Comparison of ENCODE assay signal across 9 cellular contexts in genomic region chr1:29121951-29122661, GRCh38. TPM values are rescaled to one million over a fixed set of nuclear protein-coding genes. Genes with fewer than 3 reads are reported as not detected.
DNase-seq lines count a peak whose midpoint lies in the region; ATAC-seq, FAIRE-seq and TF ChIP-seq lines count a peak whose summit lies in the region.
"Had no signal": no experiment of that assay in that cellular context is flagged by ENCODE, and none has a peak within 500 bp of the region (broad histone marks: within the 10 kb centered on the region; RNA-seq: fewer than 3 reads in every experiment).

No MANE protein-coding gene starts in this region.

- peaks cover 35% of the 10 kb centered on the region for H3K27me3 Mint-ChIP-seq in activated CD4-positive, alpha-beta T cell treated with anti-CD3 and anti-CD28 coated beads, Interleukin-2, amount 10 ng/mL, durations not matched to agents 7 days and 5 days

- no peaks in the 10 kb centered on the region for H3K36me3 ChIP-seq in body of pancreas (replicated peaks in 1 of 2; ENCODE audit: insufficient read depth in 1 of 2, low read depth in 2 of 2)
- no peaks in the 10 kb centered on the region for H3K36me3 ChIP-seq in kidney (ENCODE audit: control insufficient read depth in 1 of 2, insufficient read depth in 2 of 2, low read length in 2 of 2)
- H3K36me3 ChIP-seq in testis (ENCODE audit: low read depth, missing control alignments) = no peaks in the 10 kb centered on the region

- POLR2A ChIA-PET in activated CD4-positive, alpha-beta T cell treated with anti-CD3 and anti-CD28 coated beads, Interleukin-2, amount 10 ng/mL, durations not matched to agents 7 days and 5 days (lab: Charles Lee) = interaction anchor here (0.5 kb wide), 1 partner anchor 480 kb away, joined by 5 read pairs; no protein-coding TSS in a partner anchor

- no peak for TF ChIP-seq CTCF in body of pancreas (IDR thresholded peaks at IDR 0.05)
- no peak for TF ChIP-seq CTCF in kidney (IDR thresholded peaks at IDR 0.05; ENCODE audit: borderline replicate concordance, extremely low read depth, insufficient read depth)
- no peak for TF ChIP-seq CTCF in testis (IDR thresholded peaks at IDR 0.05)

- no peak overlapping the region for H3K27ac Mint-ChIP-seq in activated CD4-positive, alpha-beta T cell treated with anti-CD3 and anti-CD28 coated beads, Interleukin-2, amount 10 ng/mL, durations not matched to agents 7 days and 5 days

- H3K9me3 Mint-ChIP-seq in activated CD4-positive, alpha-beta T cell treated with anti-CD3 and anti-CD28 coated beads, Interleukin-2, amount 10 ng/mL, durations not matched to agents 7 days and 5 days = no peaks in the 10 kb centered on the region

- H3K4me1 Mint-ChIP-seq in activated CD4-positive, alpha-beta T cell treated with anti-CD3 and anti-CD28 coated beads, Interleukin-2, amount 10 ng/mL, durations not matched to agents 7 days and 5 days = peaks cover 9% of the 10 kb centered on the region

- H3K4me1 ChIP-seq in body of pancreas = peaks cover 35% of the 10 kb centered on the region
- H3K4me1 ChIP-seq in kidney (ENCODE audit: control insufficient read depth in 1 of 2, insufficient read depth in 1 of 2, low read depth in 1 of 2, low read length in 2 of 2) = peaks cover 0 to 6% of the 10 kb centered on the region in 2 donors
- peaks cover 23% of the 10 kb centered on the region for H3K4me1 ChIP-seq in testis

- no peak overlapping the region for H3K4me3 Mint-ChIP-seq in activated CD4-positive, alpha-beta T cell treated with anti-CD3 and anti-CD28 coated beads, Interleukin-2, amount 10 ng/mL, durations not matched to agents 7 days and 5 days

- intact Hi-C loops in body of pancreas (cut with DNase I) = no loop called here
- intact Hi-C loops in kidney (cut with DNase I) = no loop called here
- intact Hi-C loops in testis (cut with DNase I; ENCODE audit: low total_unique reads) = loop anchor here (5.0 kb wide), 1 partner anchor 60 kb away; the partner anchor contains the start of gene SRSF4

- H3K9ac ChIP-seq in kidney (ENCODE audit: low read length in 2 of 2) = no peak overlapping the region

- H3K4me3 ChIP-seq in body of pancreas (no peak overlapping the region), kidney (ENCODE audit: low read length in 2 of 2) (peak overlapping the region in 1 of 2 donors; percentile 62), testis (peak overlapping the region; percentile 56 to 80)

- H3K27me3 ChIP-seq in body of pancreas = peaks cover 0 to 24% of the 10 kb centered on the region in 2 donors
- no peaks in the 10 kb centered on the region for H3K27me3 ChIP-seq in testis

- H3K9me3 ChIP-seq in body of pancreas (no peaks in the 10 kb centered on the region), kidney (ENCODE audit: control insufficient read depth in 1 of 2, low read length in 2 of 2) (no peaks in the 10 kb centered on the region), testis (no peaks in the 10 kb centered on the region)

- 3% methylated on average over 75 of the region's 75 CpGs; no CpG with 5 or more reads in 1 of the 2 donors for WGBS in body of pancreas, 2 donors
- WGBS in testis, 2 donors = 1% methylated on average over 58 of the region's 75 CpGs; no CpG with 5 or more reads in 1 of the 2 donors

- TF ChIP-seq POLR2A in body of pancreas (IDR thresholded peaks at IDR 0.05) (no peak), testis (IDR thresholded peaks at IDR 0.05) (no peak)

- H3K27ac ChIP-seq in body of pancreas (peak overlapping the region in 3 of 4 donors; percentile 39 to 59 (median 43)), kidney (ENCODE audit: low read depth in 2 of 2, low read length in 2 of 2) (peak overlapping the region; percentile 54 to 82), testis (peak overlapping the region; percentile 96 to 98)

- FAIRE-seq in kidney (lab: Jason Lieb, UNC) = no peak
- FAIRE-seq: TTC549 had no signal

- ATAC-seq in body of pancreas = no peak
- no peak for ATAC-seq in HG02840 (IDR thresholded peaks at IDR 0.05; ENCODE audit: low FRiP score, unreplicated experiment)

- DNase-seq in activated CD4-positive, alpha-beta T cell treated with anti-CD3 and anti-CD28 coated beads, Interleukin-2, amount 50 U/mL, for 48 hours = peak; percentile 17 to 24
- DNase-seq in activated CD4-positive, alpha-beta T cell treated with anti-CD3 and anti-CD28 coated beads, Interleukin-2, amount 10 ng/mL, durations not matched to agents 7 days and 5 days = no peak
- DNase-seq in body of pancreas = no peak
- DNase-seq in kidney = peak; percentile 82
- peak; percentile 85 for DNase-seq in testis
- no peak for DNase-seq in effector CD4-positive, alpha-beta T cell
- no peak for DNase-seq in NCI-H1436 treated with DMSO at 0.1 percent for 48 hours (lab: John Stamatoyannopoulos, UW)

- CTCF ChIA-PET in activated CD4-positive, alpha-beta T cell treated with anti-CD3 and anti-CD28 coated beads, Interleukin-2, amount 10 ng/mL, durations not matched to agents 7 days and 5 days (lab: Charles Lee) = interaction anchor here (0.7 to 2.9 kb wide), 7 partner anchors 9 to 240 kb away, joined by 3 to 11 read pairs (median 3); no protein-coding TSS in a partner anchor

- H3K36me3 Mint-ChIP-seq in activated CD4-positive, alpha-beta T cell treated with anti-CD3 and anti-CD28 coated beads, Interleukin-2, amount 10 ng/mL, durations not matched to agents 7 days and 5 days (ENCODE audit: low read depth) = peaks cover 26% of the 10 kb centered on the region

RNA-seq across cellular contexts. Expression of gene TMEM200B, which starts 1.6 kb away (rescaled TPM):
- total RNA-seq in activated CD4-positive, alpha-beta T cell treated with anti-CD3 and anti-CD28 coated beads, Interleukin-2, amount 10 ng/mL, durations not matched to agents 7 days and 5 days = not detected
- total RNA-seq in body of pancreas = 1 to 10 TPM in 1 of 2 donors, not detected in 1; 2.6 TPM
- total RNA-seq in kidney = 8.6 TPM
- polyA plus RNA-seq in kidney (ENCODE audit: insufficient read depth, low read depth, low replicate concordance) = 7.6 TPM
- total RNA-seq in testis = 10 to 100 TPM; 40.3 to 41.3 TPM
- 35.6 TPM for polyA plus RNA-seq in testis (ENCODE audit: insufficient read depth, low read depth, low replicate concordance)

RNA-seq across cellular contexts. Expression of gene SRSF4, which starts 59.6 kb away (rescaled TPM):
- 100 to 1,000 TPM; 116 to 123 TPM for total RNA-seq in activated CD4-positive, alpha-beta T cell treated with anti-CD3 and anti-CD28 coated beads, Interleukin-2, amount 10 ng/mL, durations not matched to agents 7 days and 5 days
- 10 to 100 TPM; 50.3 to 58.3 TPM for total RNA-seq in body of pancreas
- total RNA-seq in kidney = 72.3 TPM
- polyA plus RNA-seq in kidney (ENCODE audit: insufficient read depth, low read depth, low replicate concordance) = 48.4 TPM
- 10 to 100 TPM; 77.1 to 81.7 TPM for total RNA-seq in testis
- 63.2 TPM for polyA plus RNA-seq in testis (ENCODE audit: insufficient read depth, low read depth, low replicate concordance)

Comparison
In these comparisons a context has a peak if more than half of its experiments do, and no peak if none do; other contexts are left out.
1. DNase-seq: peak in activated CD4-positive, alpha-beta T cell treated with anti-CD3 and anti-CD28 coated beads, Interleukin-2, amount 50 U/mL, for 48 hours (2 of 2), kidney (single experiment) and testis (single experiment); none in activated CD4-positive, alpha-beta T cell treated with anti-CD3 and anti-CD28 coated beads, Interleukin-2, amount 10 ng/mL, durations not matched to agents 7 days and 5 days (single experiment), body of pancreas (0 of 4), effector CD4-positive, alpha-beta T cell (single experiment) and NCI-H1436 treated with DMSO at 0.1 percent for 48 hours (single experiment).
2. H3K27ac ChIP-seq: peak in every context shown above with its lines; median percentile 97 in testis; 68 in kidney; 43 in body of pancreas.
3. H3K4me3 ChIP-seq: peak in testis (2 of 2); none in body of pancreas (0 of 2).